8 cellular contexts compared by ENCODE assay signal in genomic region chr11:65473275-65473860, GRCh38. TPM values are rescaled to one million over a fixed set of nuclear protein-coding genes. Genes with fewer than 3 reads are reported as not detected.
A peak's percentile ranks its signal among the peaks of the same experiment; 100 is the strongest.
DNase-seq lines count a peak whose midpoint lies in the region; ATAC-seq and TF ChIP-seq lines count a peak whose summit lies in the region.
"Had no signal": no experiment of that assay in that cellular context is flagged by ENCODE, and none has a peak within 500 bp of the region (broad histone marks: within the 10 kb centered on the region; RNA-seq: fewer than 3 reads in every experiment).

No MANE protein-coding gene starts in this region.

- H3K27me3 Mint-ChIP-seq in CD8-positive, alpha-beta memory T cell, result no peaks in the 10 kb centered on the region
- H3K27me3 Mint-ChIP-seq in progenitor cell of endocrine pancreas, result no peaks in the 10 kb centered on the region

- H2AFZ ChIP-seq in OCI-LY1 (ENCODE audit: low read length), result no peak overlapping the region

- peak overlapping the region in 4 of 8 donors; percentile 19 to 98 (median 86) for H3K27ac Mint-ChIP-seq in CD8-positive, alpha-beta memory T cell
- H3K27ac Mint-ChIP-seq in progenitor cell of endocrine pancreas, result no peak overlapping the region

- H3K9me3 ChIP-seq in CD8-positive, alpha-beta memory T cell (ENCODE audit: low read length), result no peaks in the 10 kb centered on the region
- H3K9me3 ChIP-seq in OCI-LY1 (ENCODE audit: low read length), result no peaks in the 10 kb centered on the region
- no peaks in the 10 kb centered on the region for H3K9me3 ChIP-seq in sigmoid colon

- peak overlapping the region; percentile 73 for H3K27ac ChIP-seq in CD8-positive, alpha-beta memory T cell (ENCODE audit: low read depth, low read length)
- H3K27ac ChIP-seq in OCI-LY1 (ENCODE audit: low read depth, low read length, poor library complexity, severe bottlenecking) (peak overlapping the region; percentile 23), epithelial cell of prostate (peak overlapping the region; percentile 99), sigmoid colon (peak overlapping the region; percentile 92 to 100 (median 96))

- no peaks in the 10 kb centered on the region for H3K79me2 ChIP-seq in OCI-LY1 (ENCODE audit: insufficient read depth, low read length)

- H3K9ac ChIP-seq in OCI-LY1 (ENCODE audit: low read length), result no peak overlapping the region

- no peaks in the 10 kb centered on the region for H3K36me3 ChIP-seq in CD8-positive, alpha-beta memory T cell (ENCODE audit: insufficient read depth, low read length)
- no peaks in the 10 kb centered on the region for H3K36me3 ChIP-seq in OCI-LY1 (ENCODE audit: insufficient read depth, low read length)
- no peaks in the 10 kb centered on the region for H3K36me3 ChIP-seq in sigmoid colon

- no peak overlapping the region for H3K4me3 ChIP-seq in CD8-positive, alpha-beta memory T cell (ENCODE audit: low read length)
- H3K4me3 ChIP-seq in OCI-LY1 (ENCODE audit: low read depth, low read length, poor library complexity, severe bottlenecking) (no peak overlapping the region), sigmoid colon (no peak overlapping the region)

- H3K9me3 Mint-ChIP-seq in CD8-positive, alpha-beta memory T cell, result no peaks in the 10 kb centered on the region
- H3K9me3 Mint-ChIP-seq in progenitor cell of endocrine pancreas (ENCODE audit: low read depth), result no peaks in the 10 kb centered on the region

- CTCF ChIA-PET in CD8-positive, alpha-beta memory T cell (lab: Charles Lee), result interaction anchor here (2.6 to 11.5 kb wide), 2 partner anchors 23 to 91 kb away, joined by 8 to 132 read pairs; partner anchors contain the start of gene MALAT1

- H3K4me1 Mint-ChIP-seq in CD8-positive, alpha-beta memory T cell, result peaks cover 26 to 43% (median 27%) of the 10 kb centered on the region in 3 donors
- peaks cover 21% of the 10 kb centered on the region for H3K4me1 Mint-ChIP-seq in progenitor cell of endocrine pancreas (ENCODE audit: low read depth)

- no peaks in the 10 kb centered on the region for H3K27me3 ChIP-seq in CD8-positive, alpha-beta memory T cell (ENCODE audit: insufficient read depth, low read length, poor library complexity, severe bottlenecking)
- H3K27me3 ChIP-seq in OCI-LY1 (ENCODE audit: insufficient read depth, low read length), result no peaks in the 10 kb centered on the region
- no peaks in the 10 kb centered on the region for H3K27me3 ChIP-seq in sigmoid colon

- 90 to 91% methylated on average over 7 of the region's 7 CpGs for WGBS in sigmoid colon, 2 donors

- POLR2A ChIA-PET in CD8-positive, alpha-beta memory T cell (lab: Charles Lee), result interaction anchor here (0.6 to 4.1 kb wide), 4 partner anchors 25 to 52 kb away, joined by 3 to 151 read pairs (median 22); partner anchors contain the start of genes MALAT1 and NEAT1

- no peak for TF ChIP-seq EP300 in sigmoid colon (IDR thresholded peaks at IDR 0.05)

- no peak for DNase-seq in CD8-positive, alpha-beta memory T cell
- DNase-seq in epithelial cell of prostate (ENCODE audit: low read depth, low spot score) (no peak), sigmoid colon (no peak), progenitor cell of endocrine pancreas (ENCODE audit: low spot score, unreplicated experiment) (no peak), DMS79 (lab: John Stamatoyannopoulos, UW) (no peak)
- DNase-seq: NCI-H748 treated with DMSO at 0.1 percent for 48 hours had no signal

- no peak overlapping the region for H3K4me2 ChIP-seq in OCI-LY1 (ENCODE audit: low read length)

- no peak for ATAC-seq in GM21723 (IDR thresholded peaks at IDR 0.05; ENCODE audit: unreplicated experiment)

- no peak for TF ChIP-seq CTCF in OCI-LY1 (IDR thresholded peaks at IDR 0.05; ENCODE audit: low read length)
- TF ChIP-seq CTCF in sigmoid colon (IDR thresholded peaks at IDR 0.05), result no peak
- TF ChIP-seq CTCF in progenitor cell of endocrine pancreas (IDR thresholded peaks at IDR 0.05; ENCODE audit: unreplicated experiment), result no peak

- intact Hi-C loops in sigmoid colon (cut with DNase I), result no loop called here

- H4K20me1 ChIP-seq in OCI-LY1 (ENCODE audit: insufficient read depth, low read length), result no peaks in the 10 kb centered on the region

- H3F3A ChIP-seq in OCI-LY1 (ENCODE audit: insufficient read depth, low read length), result peaks cover 11% of the 10 kb centered on the region

- peaks cover 27% of the 10 kb centered on the region for H3K4me1 ChIP-seq in CD8-positive, alpha-beta memory T cell (ENCODE audit: insufficient read depth, low read length)
- H3K4me1 ChIP-seq in OCI-LY1 (ENCODE audit: insufficient read depth, low read length, severe bottlenecking), result peaks cover 54% of the 10 kb centered on the region
- peaks cover 0 to 51% (median 45%) of the 10 kb centered on the region in 4 donors for H3K4me1 ChIP-seq in sigmoid colon

- no peak overlapping the region for H3K4me3 Mint-ChIP-seq in CD8-positive, alpha-beta memory T cell
- H3K4me3 Mint-ChIP-seq in progenitor cell of endocrine pancreas (ENCODE audit: low read depth), result no peak overlapping the region

- H3K36me3 Mint-ChIP-seq in CD8-positive, alpha-beta memory T cell, result peaks cover 0 to 6% (median 0%) of the 10 kb centered on the region in 3 donors
- H3K36me3 Mint-ChIP-seq in progenitor cell of endocrine pancreas (ENCODE audit: insufficient read depth), result no peaks in the 10 kb centered on the region

- H3K9me2 ChIP-seq in OCI-LY1 (ENCODE audit: low read depth, low read length), result no peaks in the 10 kb centered on the region

- TF ChIP-seq POLR2A in sigmoid colon (IDR thresholded peaks at IDR 0.05), result no peak

RNA-seq across cellular contexts. Expression of gene MALAT1, which starts 25.5 kb away (rescaled TPM):
- 1,000 to 10,000 TPM; 4,639 to 4,912 TPM for total RNA-seq in CD8-positive, alpha-beta memory T cell
- 2,529 TPM for polyA plus RNA-seq in CD8-positive, alpha-beta memory T cell
- total RNA-seq in sigmoid colon (over 10,000 TPM; 10,511 to 32,672 (median 12,130) TPM), progenitor cell of endocrine pancreas (16,546 and 17,116 TPM in 2 replicates)
- polyA plus RNA-seq in sigmoid colon, result 1,000 to 10,000 TPM in 1 of 3 donors, 100 to 1,000 TPM in 1, 1 to 10 TPM in 1; 6.6 to 1,968 (median 374) TPM

RNA-seq across cellular contexts. Expression of gene NEAT1, which starts 50.8 kb away (rescaled TPM):
- 100 to 1,000 TPM; 196 to 204 TPM for total RNA-seq in CD8-positive, alpha-beta memory T cell
- 2.7 TPM for polyA plus RNA-seq in CD8-positive, alpha-beta memory T cell
- 100 to 1,000 TPM; 142 to 573 (median 268) TPM for total RNA-seq in sigmoid colon
- 100 to 1,000 TPM in 1 of 3 donors, 10 to 100 TPM in 2; 26.8 to 587 (median 78.7) TPM for polyA plus RNA-seq in sigmoid colon
- total RNA-seq in progenitor cell of endocrine pancreas, result 78.8 and 99.9 TPM in 2 replicates

RNA-seq across cellular contexts. Expression of gene SCYL1, which starts 51.5 kb away (rescaled TPM):
- total RNA-seq in CD8-positive, alpha-beta memory T cell, result 10 to 100 TPM; 85.1 to 88.5 TPM
- polyA plus RNA-seq in CD8-positive, alpha-beta memory T cell, result 42.1 TPM
- total RNA-seq in sigmoid colon, result 100 to 1,000 TPM in 1 of 4 donors, 10 to 100 TPM in 3; 67.1 to 100 (median 77.7) TPM
- polyA plus RNA-seq in sigmoid colon, result 10 to 100 TPM; 57.3 to 66.1 (median 61.7) TPM
- total RNA-seq in progenitor cell of endocrine pancreas, result 61.4 and 66.3 TPM in 2 replicates

Comparison
In these comparisons a context has a peak if more than half of its experiments do, and no peak if none do; other contexts are left out.
1. H3K27ac ChIP-seq: peak in every context shown above with its lines; median percentile 99 in epithelial cell of prostate; 96 in sigmoid colon; 73 in CD8-positive, alpha-beta memory T cell; 23 in OCI-LY1.